Comparison of ENCODE assay signal across 11 cellular contexts in the genomic region with DNA sequence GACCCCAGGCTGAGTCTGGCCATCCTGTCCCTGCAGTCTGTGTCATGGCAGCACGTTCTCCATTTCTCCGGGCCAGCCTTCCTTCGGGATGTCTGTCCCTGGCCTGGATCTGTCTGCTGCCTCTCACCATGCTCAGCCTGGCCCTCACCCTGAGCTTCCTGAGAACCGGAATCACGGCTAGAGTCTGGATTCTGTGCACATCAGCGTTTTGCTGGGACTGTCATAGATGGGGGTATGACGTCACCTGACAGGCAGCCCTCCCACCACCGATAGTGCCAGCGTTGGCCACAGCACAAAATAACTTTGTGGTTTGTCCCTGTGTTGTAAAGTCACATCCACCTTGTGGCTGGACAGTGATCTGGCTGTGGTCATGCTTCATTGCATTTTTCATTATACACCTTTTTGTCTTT. TPM values are rescaled to one million over a fixed set of nuclear protein-coding genes. Genes with fewer than 3 reads are reported as not detected.
A peak's percentile ranks its signal among the peaks of the same experiment; 100 is the strongest.
DNase-seq lines count a peak whose midpoint lies in the region; ATAC-seq and TF ChIP-seq lines count a peak whose summit lies in the region.
"Had no signal": no experiment of that assay in that cellular context is flagged by ENCODE, and none has a peak within 500 bp of the region (broad histone marks: within the 10 kb centered on the region; RNA-seq: fewer than 3 reads in every experiment).

No MANE protein-coding gene starts in this region.

- H3K27ac ChIP-seq in caudate nucleus (ENCODE audit: low read depth, low read length) (peak overlapping the region; percentile 13), mucosa of rectum (ENCODE audit: low read depth in 2 of 2, low read length in 2 of 2) (peak overlapping the region; percentile 20 to 39), upper lobe of left lung (peak overlapping the region; percentile 43 to 80 (median 72))
- H3K27ac ChIP-seq: prostate gland, SK-N-MC had no signal

- no peak for TF ChIP-seq CTCF in upper lobe of left lung (IDR thresholded peaks at IDR 0.05)

- H3K36me3 ChIP-seq in mucosa of rectum (ENCODE audit: control insufficient read depth in 2 of 2, insufficient read depth in 2 of 2, low read length in 2 of 2) (no peaks in the 10 kb centered on the region), upper lobe of left lung (no peaks in the 10 kb centered on the region)
- H3K36me3 ChIP-seq: prostate gland had no signal

- DNase-seq in KBM-7 (peak; percentile 48), caudate nucleus (lab: John Stamatoyannopoulos, UW) (no peak), upper lobe of left lung (no peak), NCI-H345 treated with DMSO at 0.1 percent for 48 hours (lab: John Stamatoyannopoulos, UW; ENCODE audit: unreplicated experiment) (no peak), DMS153 (lab: John Stamatoyannopoulos, UW) (no peak)
- DNase-seq: effector CD4-positive, alpha-beta T cell had no signal

- H3K4me1 ChIP-seq in mucosa of rectum (ENCODE audit: control insufficient read depth in 2 of 2, insufficient read depth in 2 of 2, low read length in 2 of 2) (peaks cover 50 to 52% of the 10 kb centered on the region in 2 donors), upper lobe of left lung (peaks cover 69 to 92% (median 76%) of the 10 kb centered on the region in 4 donors)
- H3K4me1 ChIP-seq: prostate gland had no signal

- no peak for TF ChIP-seq POLR2A in upper lobe of left lung (IDR thresholded peaks at IDR 0.05)

- in situ Hi-C loops in KBM-7 (cut with MboI; ENCODE audit: low pct_unique_long_range_greater_than_20kb, low sequenced_read_pairs), result no loop called here

- H3K4me3 ChIP-seq in mucosa of rectum (ENCODE audit: low read length in 2 of 2) (no peak overlapping the region), upper lobe of left lung (no peak overlapping the region)
- H3K4me3 ChIP-seq: prostate gland, SK-N-MC had no signal

- H3K9me3 ChIP-seq in mucosa of rectum (ENCODE audit: control insufficient read depth in 2 of 2, low read length in 2 of 2), result no peaks in the 10 kb centered on the region
- no peaks in the 10 kb centered on the region for H3K9me3 ChIP-seq in upper lobe of left lung
- H3K9me3 ChIP-seq: prostate gland had no signal

- H3K9ac ChIP-seq in mucosa of rectum (ENCODE audit: low read depth in 1 of 2, low read length in 2 of 2), result no peak overlapping the region

- peak in 1 of 2 donors; percentile 4 for ATAC-seq in upper lobe of left lung (ENCODE audit: low FRiP score in 2 of 2)
- no peak for ATAC-seq in GM21367 (IDR thresholded peaks at IDR 0.05; ENCODE audit: unreplicated experiment)
- ATAC-seq: WTC11 had no signal

- H3K27me3 ChIP-seq in mucosa of rectum (ENCODE audit: control insufficient read depth in 2 of 2, insufficient read depth in 2 of 2, low read length in 2 of 2) (no peaks in the 10 kb centered on the region), upper lobe of left lung (no peaks in the 10 kb centered on the region)

- no peak for TF ChIP-seq EP300 in upper lobe of left lung (IDR thresholded peaks at IDR 0.05)

- 59 to 74% methylated on average over 4 to 9 of the region's 9 CpGs for WGBS in upper lobe of left lung, 2 donors

RNA-seq across cellular contexts. Expression of a gene that starts 59.2 kb away (rescaled TPM):
- 10 to 100 TPM; 11.7 to 52.4 (median 17.5) TPM for total RNA-seq in upper lobe of left lung

Comparison
In these comparisons a context has a peak if more than half of its experiments do, and no peak if none do; other contexts are left out.
1. H3K27ac ChIP-seq: peak in every context shown above with its lines; median percentile 72 in upper lobe of left lung; 30 in mucosa of rectum; 13 in caudate nucleus.